In the genomic region with DNA sequence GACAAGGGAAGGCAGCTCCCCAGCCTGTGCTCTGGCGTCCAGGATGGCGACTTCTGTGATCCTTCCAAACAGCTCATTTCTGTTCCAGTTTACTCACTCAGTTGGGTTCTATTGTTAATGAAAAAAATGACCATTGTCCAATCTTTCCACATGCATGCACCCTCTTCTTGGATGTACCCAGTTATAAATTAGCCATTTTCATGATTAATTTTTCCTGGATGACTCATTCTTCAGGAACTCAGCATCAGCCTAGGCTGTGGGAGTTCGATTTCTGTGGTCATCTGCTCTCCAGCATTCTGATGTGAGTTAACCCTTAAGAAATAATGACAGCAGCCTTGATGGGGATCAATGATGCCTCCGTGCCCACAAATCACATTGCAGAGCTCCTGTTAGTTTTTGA, we compare ENCODE assay signal across 31 cellular contexts.
DNase-seq lines count a peak whose midpoint lies in the region; ATAC-seq and TF ChIP-seq lines count a peak whose summit lies in the region.
"Had no signal": no experiment of that assay in that cellular context is flagged by ENCODE, and none has a peak within 500 bp of the region (broad histone marks: within the 10 kb centered on the region; RNA-seq: fewer than 3 reads in every experiment).

No MANE protein-coding gene starts in this region.

- H3K27ac Mint-ChIP-seq in activated naive CD4-positive, alpha-beta T cell treated with anti-CD3 and anti-CD28 coated beads, Interleukin-2, amount 10 ng/mL, durations not matched to agents 7 days and 5 days: no peak overlapping the region
- no peak overlapping the region for H3K27ac Mint-ChIP-seq in stimulated activated effector memory CD8-positive, alpha-beta T cell treated with anti-CD3 and anti-CD28 coated beads, Interleukin-12 subunit alpha, Interleukin-12 subunit beta, amount 100 ng/mL, for 72 hours
- H3K27ac Mint-ChIP-seq: activated CD4-positive, alpha-beta memory T cell treated with anti-CD3 and anti-CD28 coated beads, Interleukin-2, amount 10 ng/mL, durations not matched to agents 7 days and 5 days; natural killer cell treated with Interleukin-12 subunit alpha and Interleukin-12 subunit beta and Interleukin-15 and Interleukin-18, amount 100 ng/mL, for 72 hours; T-helper 2 cell treated with Interferon-gamma antibody and Interleukin-4, amounts not matched to agents 5 μg/mL and 100 μg/mL, for 36 hours had no signal

- H3K36me3 Mint-ChIP-seq in activated naive CD4-positive, alpha-beta T cell treated with anti-CD3 and anti-CD28 coated beads, Interleukin-2, amount 10 ng/mL, durations not matched to agents 7 days and 5 days: no peaks in the 10 kb centered on the region
- H3K36me3 Mint-ChIP-seq in stimulated activated effector memory CD8-positive, alpha-beta T cell treated with anti-CD3 and anti-CD28 coated beads, Interleukin-12 subunit alpha, Interleukin-12 subunit beta, amount 100 ng/mL, for 72 hours: no peaks in the 10 kb centered on the region
- H3K36me3 Mint-ChIP-seq: natural killer cell treated with Interleukin-12 subunit alpha and Interleukin-12 subunit beta and Interleukin-15 and Interleukin-18, amount 100 ng/mL, for 72 hours had no signal

- H3K27me3 ChIP-seq in foreskin keratinocyte: no peaks in the 10 kb centered on the region
- H3K27me3 ChIP-seq: breast epithelium had no signal

- H3K4me3 Mint-ChIP-seq in activated naive CD4-positive, alpha-beta T cell treated with anti-CD3 and anti-CD28 coated beads, Interleukin-2, amount 10 ng/mL, durations not matched to agents 7 days and 5 days: no peak overlapping the region
- no peak overlapping the region for H3K4me3 Mint-ChIP-seq in stimulated activated effector memory CD8-positive, alpha-beta T cell treated with anti-CD3 and anti-CD28 coated beads, Interleukin-12 subunit alpha, Interleukin-12 subunit beta, amount 100 ng/mL, for 72 hours
- H3K4me3 Mint-ChIP-seq: activated CD4-positive, alpha-beta memory T cell treated with anti-CD3 and anti-CD28 coated beads, Interleukin-2, amount 10 ng/mL, durations not matched to agents 7 days and 5 days; IgD-negative memory B cell; natural killer cell treated with Interleukin-12 subunit alpha and Interleukin-12 subunit beta and Interleukin-15 and Interleukin-18, amount 100 ng/mL, for 72 hours; T-helper 2 cell treated with Interferon-gamma antibody and Interleukin-4, amounts not matched to agents 5 μg/mL and 100 μg/mL, for 36 hours had no signal

- H3K4me1 ChIP-seq in foreskin keratinocyte: no peaks in the 10 kb centered on the region
- H3K4me1 ChIP-seq: breast epithelium, Caco-2, lower lobe of right lung had no signal

- in situ Hi-C loops in astrocyte of the cerebellum (cut with HindIII; ENCODE audit: low sequenced_read_pairs): no loop called here

- no peak overlapping the region for H3K27ac ChIP-seq in foreskin keratinocyte
- H3K27ac ChIP-seq: breast epithelium, GM23248, lower lobe of right lung, PC-9, skin epidermis had no signal

- no peaks in the 10 kb centered on the region for H3K27me3 Mint-ChIP-seq in activated naive CD4-positive, alpha-beta T cell treated with anti-CD3 and anti-CD28 coated beads, Interleukin-2, amount 10 ng/mL, durations not matched to agents 7 days and 5 days
- H3K27me3 Mint-ChIP-seq: activated CD4-positive, alpha-beta memory T cell treated with anti-CD3 and anti-CD28 coated beads, Interleukin-2, amount 10 ng/mL, durations not matched to agents 7 days and 5 days; IgD-negative memory B cell had no signal

- H3K4me1 Mint-ChIP-seq in activated naive CD4-positive, alpha-beta T cell treated with anti-CD3 and anti-CD28 coated beads, Interleukin-2, amount 10 ng/mL, durations not matched to agents 7 days and 5 days: no peaks in the 10 kb centered on the region
- peaks cover 7% of the 10 kb centered on the region for H3K4me1 Mint-ChIP-seq in stimulated activated effector memory CD8-positive, alpha-beta T cell treated with anti-CD3 and anti-CD28 coated beads, Interleukin-12 subunit alpha, Interleukin-12 subunit beta, amount 100 ng/mL, for 72 hours
- H3K4me1 Mint-ChIP-seq: activated CD4-positive, alpha-beta memory T cell treated with anti-CD3 and anti-CD28 coated beads, Interleukin-2, amount 10 ng/mL, durations not matched to agents 7 days and 5 days had no signal

- DNase-seq in HT1080 (ENCODE audit: low read depth): peak; percentile 67
- DNase-seq in astrocyte of the cerebellum (ENCODE audit: low read depth): peak; percentile 69
- peak in 1 of 2 donors; percentile 45 for DNase-seq in foreskin keratinocyte
- DNase-seq in renal cortical epithelial cell (ENCODE audit: low read depth): peak; percentile 97
- DNase-seq in DMS53 (lab: John Stamatoyannopoulos, UW): no peak
- no peak for DNase-seq in activated naive CD4-positive, alpha-beta T cell treated with anti-CD3 and anti-CD28 coated beads, Interleukin-2, amount 10 ng/mL, durations not matched to agents 7 days and 5 days
- DNase-seq in stimulated activated effector memory CD8-positive, alpha-beta T cell treated with anti-CD3 and anti-CD28 coated beads, Interleukin-12 subunit alpha, Interleukin-12 subunit beta, amount 100 ng/mL, for 72 hours (ENCODE audit: low spot score in 2 of 2): no peak
- DNase-seq: activated CD4-positive, alpha-beta memory T cell treated with anti-CD3 and anti-CD28 coated beads, Interleukin-2, amount 10 ng/mL, durations not matched to agents 7 days and 5 days; activated CD8-positive, alpha-beta memory T cell treated with anti-CD3 and anti-CD28 coated beads, Interleukin-2, amount 50 U/mL, for 4 hours; activated naive CD4-positive, alpha-beta T cell; C1 segment of cervical spinal cord; Caco-2; DMS79 treated with DMSO at 0.1 percent for 48 hours; effector CD4-positive, alpha-beta T cell; GF-D8; GM23248; kidney; lower lobe of right lung; mucosa of descending colon; NCI-H1105; NCI-H2029; NCI-H526; PC-9; SHP77 treated with DMSO at 0.1 percent for 48 hours; stimulated activated naive CD8-positive, alpha-beta T cell treated with anti-CD3 and anti-CD28 coated beads, Interleukin-15, Interleukin-2, amounts not matched to agents 100 U/mL and 50 U/mL, for 24 hours had no signal

- no peak overlapping the region for H3K4me3 ChIP-seq in astrocyte of the cerebellum (ENCODE audit: low read depth, low read length)
- H3K4me3 ChIP-seq: breast epithelium, GM23248, lower lobe of right lung, mucosa of descending colon, PC-9, skin epidermis had no signal

- no peaks in the 10 kb centered on the region for H3K9me3 Mint-ChIP-seq in activated naive CD4-positive, alpha-beta T cell treated with anti-CD3 and anti-CD28 coated beads, Interleukin-2, amount 10 ng/mL, durations not matched to agents 7 days and 5 days
- peaks cover 3% of the 10 kb centered on the region for H3K9me3 Mint-ChIP-seq in stimulated activated effector memory CD8-positive, alpha-beta T cell treated with anti-CD3 and anti-CD28 coated beads, Interleukin-12 subunit alpha, Interleukin-12 subunit beta, amount 100 ng/mL, for 72 hours
- H3K9me3 Mint-ChIP-seq: activated CD4-positive, alpha-beta memory T cell treated with anti-CD3 and anti-CD28 coated beads, Interleukin-2, amount 10 ng/mL, durations not matched to agents 7 days and 5 days; natural killer cell treated with Interleukin-12 subunit alpha and Interleukin-12 subunit beta and Interleukin-15 and Interleukin-18, amount 100 ng/mL, for 72 hours; T-helper 2 cell treated with Interferon-gamma antibody and Interleukin-4, amounts not matched to agents 5 μg/mL and 100 μg/mL, for 36 hours had no signal

- CTCF ChIA-PET in activated naive CD4-positive, alpha-beta T cell treated with anti-CD3 and anti-CD28 coated beads, Interleukin-2, amount 10 ng/mL, durations not matched to agents 7 days and 5 days (lab: Charles Lee): interaction anchor here (1.2 kb wide), 1 partner anchor 401 kb away, joined by 3 read pairs; no protein-coding TSS in a partner anchor

- ATAC-seq in foreskin keratinocyte: peak; percentile 62
- ATAC-seq in GM18861 (IDR thresholded peaks at IDR 0.05; ENCODE audit: unreplicated experiment): no peak
- ATAC-seq in stimulated activated effector memory CD8-positive, alpha-beta T cell treated with anti-CD3 and anti-CD28 coated beads, Interleukin-12 subunit alpha, Interleukin-12 subunit beta, amount 100 ng/mL, for 72 hours: no peak
- ATAC-seq: lower lobe of right lung; mucosa of descending colon; natural killer cell treated with Interleukin-12 subunit alpha and Interleukin-12 subunit beta and Interleukin-15 and Interleukin-18, amount 100 ng/mL, for 72 hours; stimulated activated naive CD8-positive, alpha-beta T cell treated with anti-CD3 and anti-CD28 coated beads, Interleukin-15, Interleukin-2, amounts not matched to agents 100 U/mL and 50 U/mL, for 24 hours had no signal

- TF ChIP-seq CTCF in astrocyte of the cerebellum (IDR thresholded peaks at IDR 0.05; ENCODE audit: low read depth, low read length, missing control alignments): no peak
- TF ChIP-seq CTCF in foreskin keratinocyte (conservative IDR thresholded peaks at IDR 0.05): no peak

Comparison
In these comparisons a context has a peak if more than half of its experiments do, and no peak if none do; other contexts are left out.
1. DNase-seq: peak in HT1080 (single experiment), astrocyte of the cerebellum (single experiment) and renal cortical epithelial cell (single experiment); none in DMS53 (single experiment), activated naive CD4-positive, alpha-beta T cell treated with anti-CD3 and anti-CD28 coated beads, Interleukin-2, amount 10 ng/mL, durations not matched to agents 7 days and 5 days (single experiment) and stimulated activated effector memory CD8-positive, alpha-beta T cell treated with anti-CD3 and anti-CD28 coated beads, Interleukin-12 subunit alpha, Interleukin-12 subunit beta, amount 100 ng/mL, for 72 hours (0 of 2).